22 cellular contexts compared by ENCODE assay signal in genomic region chr19:4531562-4532165, GRCh38. TPM values are rescaled to one million over a fixed set of nuclear protein-coding genes. Genes with fewer than 3 reads are reported as not detected.
DNase-seq lines count a peak whose midpoint lies in the region; ATAC-seq and TF ChIP-seq lines count a peak whose summit lies in the region.
"Had no signal": no experiment of that assay in that cellular context is flagged by ENCODE, and none has a peak within 500 bp of the region (broad histone marks: within the 10 kb centered on the region; RNA-seq: fewer than 3 reads in every experiment).

No MANE protein-coding gene starts in this region.

- peak overlapping the region; percentile 21 for H3K27ac Mint-ChIP-seq in stimulated activated effector memory CD8-positive, alpha-beta T cell treated with anti-CD3 and anti-CD28 coated beads, Interleukin-12 subunit alpha, Interleukin-12 subunit beta, amount 100 ng/mL, for 72 hours
- H3K27ac Mint-ChIP-seq: activated CD4-positive, alpha-beta memory T cell treated with anti-CD3 and anti-CD28 coated beads for 36 hours; activated naive CD8-positive, alpha-beta T cell treated with anti-CD3 and anti-CD28 coated beads for 36 hours; B cell; natural killer cell had no signal

- H3K9me3 Mint-ChIP-seq in stimulated activated effector memory CD8-positive, alpha-beta T cell treated with anti-CD3 and anti-CD28 coated beads, Interleukin-12 subunit alpha, Interleukin-12 subunit beta, amount 100 ng/mL, for 72 hours = no peaks in the 10 kb centered on the region
- H3K9me3 Mint-ChIP-seq: activated CD4-positive, alpha-beta memory T cell treated with anti-CD3 and anti-CD28 coated beads for 36 hours; activated naive CD8-positive, alpha-beta T cell treated with anti-CD3 and anti-CD28 coated beads for 36 hours; natural killer cell had no signal

- intact Hi-C loops in right lobe of liver (cut with DNase I) = no loop called here
- intact Hi-C loops in left lung (cut with DNase I) = no loop called here
- intact Hi-C loops in lower leg skin (cut with DNase I; ENCODE audit: low total_unique reads) = no loop called here

- no peaks in the 10 kb centered on the region for H3K4me1 Mint-ChIP-seq in stimulated activated effector memory CD8-positive, alpha-beta T cell treated with anti-CD3 and anti-CD28 coated beads, Interleukin-12 subunit alpha, Interleukin-12 subunit beta, amount 100 ng/mL, for 72 hours
- H3K4me1 Mint-ChIP-seq: natural killer cell had no signal

- DNase-seq in NCI-H2227 (lab: John Stamatoyannopoulos, UW; ENCODE audit: unreplicated experiment) (peak; percentile 29), NCI-H2227 treated with DMSO at 0.1 percent for 48 hours (lab: John Stamatoyannopoulos, UW) (no peak), SJCRH30 (peak; percentile 41 to 45), right lobe of liver (peak; percentile 70 to 83 (median 77)), left lung (no peak), GM03348 (ENCODE audit: low spot score) (no peak), lower leg skin (ENCODE audit: low spot score in 2 of 2) (no peak)
- no peak for DNase-seq in stimulated activated effector memory CD8-positive, alpha-beta T cell treated with anti-CD3 and anti-CD28 coated beads, Interleukin-12 subunit alpha, Interleukin-12 subunit beta, amount 100 ng/mL, for 72 hours (ENCODE audit: low spot score in 2 of 2)
- DNase-seq: activated CD4-positive, alpha-beta memory T cell treated with anti-CD3 and anti-CD28 coated beads for 36 hours; activated effector memory CD4-positive, alpha-beta T cell treated with Interleukin-2 at 50 U/mL for 16 hours; activated naive CD8-positive, alpha-beta T cell treated with anti-CD3 and anti-CD28 coated beads for 36 hours; head of caudate nucleus; kidney glomerular epithelial cell; natural killer cell; NCI-H1694 had no signal

- 25% methylated on average over 7 of the region's 28 CpGs for WGBS in right lobe of liver (ENCODE audit: insufficient coverage, low coverage, low lambda C conversion rate, missing lambda C conversion rate)
- WGBS in lower leg skin, 2 donors = 63 to 65% methylated on average over 20 of the region's 28 CpGs

- H3K9me3 ChIP-seq in SJCRH30 (replicated peaks) (no peaks in the 10 kb centered on the region), right lobe of liver (no peaks in the 10 kb centered on the region), left lung (no peaks in the 10 kb centered on the region)
- H3K9me3 ChIP-seq: right atrium auricular region had no signal

- no peaks in the 10 kb centered on the region for H3K36me3 Mint-ChIP-seq in stimulated activated effector memory CD8-positive, alpha-beta T cell treated with anti-CD3 and anti-CD28 coated beads, Interleukin-12 subunit alpha, Interleukin-12 subunit beta, amount 100 ng/mL, for 72 hours
- H3K36me3 Mint-ChIP-seq: activated CD4-positive, alpha-beta memory T cell treated with anti-CD3 and anti-CD28 coated beads for 36 hours; activated naive CD8-positive, alpha-beta T cell treated with anti-CD3 and anti-CD28 coated beads for 36 hours; natural killer cell had no signal

- H3K4me3 Mint-ChIP-seq in stimulated activated effector memory CD8-positive, alpha-beta T cell treated with anti-CD3 and anti-CD28 coated beads, Interleukin-12 subunit alpha, Interleukin-12 subunit beta, amount 100 ng/mL, for 72 hours = no peak overlapping the region
- H3K4me3 Mint-ChIP-seq: activated CD4-positive, alpha-beta memory T cell treated with anti-CD3 and anti-CD28 coated beads for 36 hours; activated naive CD8-positive, alpha-beta T cell treated with anti-CD3 and anti-CD28 coated beads for 36 hours; B cell; natural killer cell had no signal

- H3K27me3 ChIP-seq in SJCRH30 (0 out of 2 replicates have a peak, but pooled peaks cover 9% of the 10 kb centered on the region), right lobe of liver (no peaks in the 10 kb centered on the region), left lung (peaks cover 0 to 34% of the 10 kb centered on the region in 2 donors)
- H3K27me3 ChIP-seq: right atrium auricular region had no signal

- TF ChIP-seq POLR2A in right lobe of liver (IDR thresholded peaks at IDR 0.05) (no peak), lower leg skin (IDR thresholded peaks at IDR 0.05) (no peak)

- H3K27ac ChIP-seq in SJCRH30 = no peak overlapping the region
- peak overlapping the region in 1 of 3 donors; percentile 27 for H3K27ac ChIP-seq in right lobe of liver
- H3K27ac ChIP-seq in left lung = no peak overlapping the region
- H3K27ac ChIP-seq: right atrium auricular region had no signal

- H3K36me3 ChIP-seq in SJCRH30 (no peaks in the 10 kb centered on the region), right lobe of liver (peaks cover 0 to 10% (median 0%) of the 10 kb centered on the region in 4 donors), left lung (no peaks in the 10 kb centered on the region)
- H3K36me3 ChIP-seq: right atrium auricular region had no signal

- peaks cover 12% of the 10 kb centered on the region for H3K4me1 ChIP-seq in SJCRH30
- H3K4me1 ChIP-seq in right lobe of liver = peaks cover 0 to 32% (median 0%) of the 10 kb centered on the region in 4 donors
- peaks cover 4 to 27% of the 10 kb centered on the region in 2 donors for H3K4me1 ChIP-seq in left lung

- H3K4me3 ChIP-seq in SJCRH30 (no peak overlapping the region), right lobe of liver (no peak overlapping the region), left lung (no peak overlapping the region), lower leg skin (ENCODE audit: low read depth, poor library complexity, severe bottlenecking) (no peak overlapping the region)
- H3K4me3 ChIP-seq: right atrium auricular region had no signal

- TF ChIP-seq CTCF in right lobe of liver (IDR thresholded peaks at IDR 0.05) (no peak), left lung (IDR thresholded peaks at IDR 0.05) (no peak), lower leg skin (IDR thresholded peaks at IDR 0.05) (no peak)

- ATAC-seq in right lobe of liver (peak; percentile 8 to 40 (median 33)), left lung (no peak)
- ATAC-seq in stimulated activated effector memory CD8-positive, alpha-beta T cell treated with anti-CD3 and anti-CD28 coated beads, Interleukin-12 subunit alpha, Interleukin-12 subunit beta, amount 100 ng/mL, for 72 hours = peak; percentile 22
- ATAC-seq: natural killer cell, Right ventricle myocardium inferior had no signal

RNA-seq across cellular contexts. Expression of gene PLIN5, which starts 3.4 kb away (rescaled TPM):
- total RNA-seq in SJCRH30 (2014; rRNA removed; shearing (Covaris generic)) = 0.38 and 1.1 TPM in 2 replicates
- total RNA-seq in right lobe of liver (100 to 1,000 TPM in 4 of 6 experiments, 10 to 100 TPM in 2; 35.0 to 149 (median 117) TPM), left lung (10 to 100 TPM in 1 of 2 donors, 1 to 10 TPM in 1; 8.4 to 15.9 TPM), lower leg skin (10 to 100 TPM in 1 of 4 donors, 1 to 10 TPM in 3; 1.0 to 21.2 (median 5.3) TPM)
- total RNA-seq: HT1080 had no signal

RNA-seq across cellular contexts. Expression of gene LRG1, which starts 8.2 kb away (rescaled TPM):
- 0.15 and 0.38 TPM in 2 replicates for total RNA-seq in SJCRH30 (2014; rRNA removed; shearing (Covaris generic))
- 1,000 to 10,000 TPM in 2 of 6 experiments, 100 to 1,000 TPM in 4; 331 to 1,334 (median 524) TPM for total RNA-seq in right lobe of liver
- total RNA-seq in left lung = 10 to 100 TPM; 11.2 to 17.9 TPM
- total RNA-seq in lower leg skin = 1 to 10 TPM; 1.8 to 9.9 (median 2.7) TPM
- total RNA-seq: A673, HT1080, osteoblast had no signal

RNA-seq across cellular contexts. Expression of gene PLIN4, which starts 13.4 kb away (rescaled TPM):
- 0.16 and 0.18 TPM in 2 replicates for total RNA-seq in SJCRH30 (2014; rRNA removed; shearing (Covaris generic))
- total RNA-seq in right lobe of liver = 10 to 100 TPM; 28.4 to 51.2 (median 39.3) TPM
- total RNA-seq in left lung = 1 to 10 TPM; 1.2 to 4.0 TPM
- total RNA-seq in lower leg skin = 10 to 100 TPM; 10.6 to 55.1 (median 24.2) TPM
- total RNA-seq: activated naive CD8-positive, alpha-beta T cell treated with anti-CD3 and anti-CD28 coated beads for 36 hours; endothelial cell of umbilical vein had no signal

RNA-seq across cellular contexts. Expression of gene SEMA6B, which starts 27.8 kb away (rescaled TPM):
- 108 and 116 TPM in 2 replicates for total RNA-seq in SJCRH30 (2014; rRNA removed; shearing (Covaris generic))
- total RNA-seq in right lobe of liver (1 to 10 TPM; 1.0 to 6.5 (median 2.3) TPM), left lung (10 to 100 TPM in 1 of 2 donors, 1 to 10 TPM in 1; 4.8 to 24.7 TPM), lower leg skin (1 to 10 TPM; 3.3 to 6.0 (median 3.6) TPM)
- total RNA-seq: activated naive CD8-positive, alpha-beta T cell treated with anti-CD3 and anti-CD28 coated beads for 36 hours had no signal

RNA-seq across cellular contexts. Expression of gene HDGFL2, which starts 59.6 kb away (rescaled TPM):
- total RNA-seq in SJCRH30 (2014; rRNA removed; shearing (Covaris generic)) = 61.5 and 64.4 TPM in 2 replicates
- total RNA-seq in right lobe of liver = 10 to 100 TPM in 5 of 6 experiments, 1 to 10 TPM in 1; 8.4 to 16.3 (median 14.0) TPM
- 10 to 100 TPM; 30.9 to 36.6 TPM for total RNA-seq in left lung
- total RNA-seq in lower leg skin = 10 to 100 TPM; 20.9 to 36.4 (median 30.1) TPM

Comparison
In these comparisons a context has a peak if more than half of its experiments do, and no peak if none do; other contexts are left out.
1. DNase-seq: peak in NCI-H2227 (single experiment), SJCRH30 (2 of 2) and right lobe of liver (3 of 3); none in NCI-H2227 treated with DMSO at 0.1 percent for 48 hours (single experiment), stimulated activated effector memory CD8-positive, alpha-beta T cell treated with anti-CD3 and anti-CD28 coated beads, Interleukin-12 subunit alpha, Interleukin-12 subunit beta, amount 100 ng/mL, for 72 hours (0 of 2), left lung (0 of 2), GM03348 (single experiment) and lower leg skin (0 of 2).
2. RNA of gene LRG1, which starts 8.2 kb away (total RNA-seq): 331 to 1,334 TPM in right lobe of liver; 11.2 to 17.9 TPM in left lung, 1.8 to 9.9 TPM in lower leg skin and 0.15 to 0.38 TPM in SJCRH30; every median in the first group is over 10 times any median in the second.